Comparison of ENCODE assay signal across 14 cellular contexts in genomic region chr11:28243596-28243995, GRCh38.
"Had no signal": no experiment of that assay in that cellular context is flagged by ENCODE, and none has a peak within 500 bp of the region (broad histone marks: within the 10 kb centered on the region; RNA-seq: fewer than 3 reads in every experiment).

No MANE protein-coding gene starts in this region.

- H3K27ac ChIP-seq: gastrocnemius medialis, heart right ventricle had no signal

- ATAC-seq: gastrocnemius medialis had no signal

- DNase-seq: activated CD4-positive, alpha-beta T cell treated with anti-CD3 and anti-CD28 coated beads for 1 hour; activated CD4-positive, alpha-beta T cell treated with anti-CD3 and anti-CD28 coated beads, Interleukin-2, amount 50 U/mL, for 48 hours; caudate nucleus; endodermal cell; erythroblast; gastrocnemius medialis; heart right ventricle; left ventricle myocardium superior; mesendoderm; occipital lobe; T-helper 9 cell had no signal

- H3K27me3 Mint-ChIP-seq: dendritic cell treated with granulocyte-macrophage colony-stimulating factor and Interleukin-4, amounts not matched to agents 40 ng/mL and 50 ng/mL, for 4 days had no signal

- H3K4me3 Mint-ChIP-seq: dendritic cell treated with granulocyte-macrophage colony-stimulating factor and Interleukin-4, amounts not matched to agents 40 ng/mL and 50 ng/mL, for 4 days; endodermal cell; nephron had no signal

- H3K27ac Mint-ChIP-seq: dendritic cell treated with granulocyte-macrophage colony-stimulating factor and Interleukin-4, amounts not matched to agents 40 ng/mL and 50 ng/mL, for 4 days; endodermal cell; nephron had no signal

- H3K4me1 Mint-ChIP-seq: endodermal cell, nephron had no signal

- H3K36me3 ChIP-seq: gastrocnemius medialis, heart right ventricle, tibial nerve had no signal

- H3K27me3 ChIP-seq: gastrocnemius medialis, heart right ventricle, tibial nerve had no signal

- H3K9me3 ChIP-seq: gastrocnemius medialis, heart right ventricle, tibial nerve had no signal

- H3K4me3 ChIP-seq: gastrocnemius medialis, heart right ventricle, tibial nerve had no signal
